8 cellular contexts compared by ENCODE assay signal in genomic region chr5:180090098-180090768, GRCh38. TPM values are rescaled to one million over a fixed set of nuclear protein-coding genes. Genes with fewer than 3 reads are reported as not detected.
DNase-seq lines count a peak whose midpoint lies in the region; ATAC-seq and TF ChIP-seq lines count a peak whose summit lies in the region.

No MANE protein-coding gene starts in this region.

- peak; percentile 83 for TF ChIP-seq CTCF in CD4-positive, alpha-beta T cell (IDR thresholded peaks at IDR 0.05)
- TF ChIP-seq CTCF in osteocyte (IDR thresholded peaks at IDR 0.05) (peak; percentile 96), testis (IDR thresholded peaks at IDR 0.05) (peak; percentile 78 to 88 (median 84))

- CTCF ChIA-PET in CD4-positive, alpha-beta T cell (lab: Charles Lee), result interaction anchor here (1.3 to 1.7 kb wide), 4 partner anchors 11 to 181 kb away, joined by 3 to 5 read pairs (median 5); no protein-coding TSS in a partner anchor
- CTCF ChIA-PET in activated naive CD4-positive, alpha-beta T cell treated with anti-CD3 and anti-CD28 coated beads, Interleukin-2, amount 10 ng/mL, durations not matched to agents 7 days and 5 days (lab: Charles Lee), result interaction anchor here (1.2 to 3.1 kb wide), 8 partner anchors 10 to 327 kb away, joined by 3 to 16 read pairs (median 4); partner anchors contain the start of gene TBC1D9B

- intact Hi-C loops in CD4-positive, alpha-beta T cell (cut with DNase I, micrococcal nuclease), result loop anchor here (2.0 to 5.0 kb wide), 4 partner anchors 68 to 289 kb away; partner anchors contain the start of gene TBC1D9B (in 2 of the 2)
- intact Hi-C loops in head of caudate nucleus (cut with DNase I), result no loop called here
- intact Hi-C loops in testis (cut with DNase I; ENCODE audit: low total_unique reads), result no loop called here

- H3K4me1 ChIP-seq in testis, result peaks cover 6% of the 10 kb centered on the region

- peak; percentile 58 for ATAC-seq in CD4-positive, alpha-beta T cell (ENCODE audit: poor library complexity)
- ATAC-seq in HG02759 (IDR thresholded peaks at IDR 0.05; ENCODE audit: unreplicated experiment) (peak; percentile 43), GM21390 (IDR thresholded peaks at IDR 0.05; ENCODE audit: unreplicated experiment) (no peak)

- H3K27ac Mint-ChIP-seq in CD4-positive, alpha-beta T cell, result peak overlapping the region; percentile 88
- peak overlapping the region; percentile 55 for H3K27ac Mint-ChIP-seq in activated naive CD4-positive, alpha-beta T cell treated with anti-CD3 and anti-CD28 coated beads, Interleukin-2, amount 10 ng/mL, durations not matched to agents 7 days and 5 days
- peak overlapping the region; percentile 85 for H3K27ac Mint-ChIP-seq in osteocyte (ENCODE audit: unreplicated experiment)

- peaks cover 3% of the 10 kb centered on the region for H3K27me3 Mint-ChIP-seq in CD4-positive, alpha-beta T cell
- peaks cover 18% of the 10 kb centered on the region for H3K27me3 Mint-ChIP-seq in activated naive CD4-positive, alpha-beta T cell treated with anti-CD3 and anti-CD28 coated beads, Interleukin-2, amount 10 ng/mL, durations not matched to agents 7 days and 5 days
- peaks cover 2% of the 10 kb centered on the region for H3K27me3 Mint-ChIP-seq in osteocyte (ENCODE audit: unreplicated experiment)

- no peaks in the 10 kb centered on the region for H3K9me3 Mint-ChIP-seq in CD4-positive, alpha-beta T cell
- H3K9me3 Mint-ChIP-seq in activated naive CD4-positive, alpha-beta T cell treated with anti-CD3 and anti-CD28 coated beads, Interleukin-2, amount 10 ng/mL, durations not matched to agents 7 days and 5 days, result no peaks in the 10 kb centered on the region
- no peaks in the 10 kb centered on the region for H3K9me3 Mint-ChIP-seq in osteocyte (ENCODE audit: unreplicated experiment)

- no peaks in the 10 kb centered on the region for H3K36me3 ChIP-seq in SK-N-MC (ENCODE audit: insufficient read depth, low read length)
- no peaks in the 10 kb centered on the region for H3K36me3 ChIP-seq in testis (ENCODE audit: low read depth, missing control alignments)

- H3K4me3 Mint-ChIP-seq in CD4-positive, alpha-beta T cell, result peak overlapping the region; percentile 81
- peak overlapping the region; percentile 73 for H3K4me3 Mint-ChIP-seq in activated naive CD4-positive, alpha-beta T cell treated with anti-CD3 and anti-CD28 coated beads, Interleukin-2, amount 10 ng/mL, durations not matched to agents 7 days and 5 days
- peak overlapping the region; percentile 78 for H3K4me3 Mint-ChIP-seq in osteocyte (ENCODE audit: unreplicated experiment)

- H3K27me3 ChIP-seq in CD4-positive, alpha-beta T cell (ENCODE audit: control insufficient read depth, insufficient read depth, low read length), result no peaks in the 10 kb centered on the region
- no peaks in the 10 kb centered on the region for H3K27me3 ChIP-seq in testis

- no peaks in the 10 kb centered on the region for H3K36me3 Mint-ChIP-seq in CD4-positive, alpha-beta T cell (ENCODE audit: low read depth)
- no peaks in the 10 kb centered on the region for H3K36me3 Mint-ChIP-seq in activated naive CD4-positive, alpha-beta T cell treated with anti-CD3 and anti-CD28 coated beads, Interleukin-2, amount 10 ng/mL, durations not matched to agents 7 days and 5 days
- H3K36me3 Mint-ChIP-seq in osteocyte (ENCODE audit: unreplicated experiment), result no peaks in the 10 kb centered on the region

- POLR2A ChIA-PET in CD4-positive, alpha-beta T cell (lab: Charles Lee), result interaction anchor here (0.7 to 0.8 kb wide), 2 partner anchors 253 to 254 kb away, joined by 3 to 4 read pairs; no protein-coding TSS in a partner anchor

- H3K27ac ChIP-seq in CD4-positive, alpha-beta T cell (ENCODE audit: low read depth, low read length), result no peak overlapping the region
- H3K27ac ChIP-seq in SK-N-MC (peak overlapping the region; percentile 76), testis (peak overlapping the region; percentile 46 to 91)

- peak; percentile 64 to 85 (median 76) for DNase-seq in CD4-positive, alpha-beta T cell
- DNase-seq in SK-N-MC (ENCODE audit: low read depth, low spot score) (no peak), head of caudate nucleus (peak in 41 of 42 donors; percentile 11 to 88 (median 72)), osteocyte (ENCODE audit: extremely low spot score, unreplicated experiment) (peak; percentile 94), testis (peak; percentile 78)
- peak; percentile 79 for DNase-seq in activated naive CD4-positive, alpha-beta T cell treated with anti-CD3 and anti-CD28 coated beads, Interleukin-2, amount 10 ng/mL, durations not matched to agents 7 days and 5 days

- H3K9me3 ChIP-seq in CD4-positive, alpha-beta T cell (ENCODE audit: control insufficient read depth, low read length), result no peaks in the 10 kb centered on the region
- H3K9me3 ChIP-seq in SK-N-MC (ENCODE audit: low read depth, low read length) (no peaks in the 10 kb centered on the region), testis (no peaks in the 10 kb centered on the region)

- peak overlapping the region; percentile 65 for H3K9ac ChIP-seq in SK-N-MC (ENCODE audit: insufficient read length)

- H3K4me3 ChIP-seq in SK-N-MC (peak overlapping the region; percentile 81), testis (peak overlapping the region; percentile 55 to 67)

- no peak for TF ChIP-seq POLR2A in testis (IDR thresholded peaks at IDR 0.05)

- H3K4me1 Mint-ChIP-seq in CD4-positive, alpha-beta T cell (ENCODE audit: low read depth), result peaks cover 19% of the 10 kb centered on the region
- H3K4me1 Mint-ChIP-seq in activated naive CD4-positive, alpha-beta T cell treated with anti-CD3 and anti-CD28 coated beads, Interleukin-2, amount 10 ng/mL, durations not matched to agents 7 days and 5 days, result peaks cover 25% of the 10 kb centered on the region
- H3K4me1 Mint-ChIP-seq in osteocyte (ENCODE audit: unreplicated experiment), result peaks cover 12% of the 10 kb centered on the region

- 1% methylated on average over 35 to 53 of the region's 58 CpGs for WGBS in testis, 2 donors

RNA-seq across cellular contexts. Expression of gene RNF130, which starts 18.7 kb away (rescaled TPM):
- total RNA-seq in CD4-positive, alpha-beta T cell, result 10 to 100 TPM; 18.2 to 19.1 TPM
- total RNA-seq in osteocyte (70.8 and 78.4 TPM in 2 replicates), testis (10 to 100 TPM; 56.5 to 65.0 TPM)
- polyA plus RNA-seq in testis (ENCODE audit: insufficient read depth, low read depth, low replicate concordance), result 44.3 TPM

Comparison
In these comparisons a context has a peak if more than half of its experiments do, and no peak if none do; other contexts are left out.
1. intact Hi-C loops: an anchor here in CD4-positive, alpha-beta T cell (2.0 to 5.0 kb wide); none called in head of caudate nucleus and testis.